In genomic region chr17:47742319-47743181, GRCh38 we compare ENCODE assay signal across 8 cellular contexts.
DNase-seq lines count a peak whose midpoint lies in the region; ATAC-seq and TF ChIP-seq lines count a peak whose summit lies in the region.

No MANE protein-coding gene starts in this region.

- H3K36me3 Mint-ChIP-seq in activated naive CD4-positive, alpha-beta T cell treated with anti-CD3 and anti-CD28 coated beads, Interleukin-2, amount 50 U/mL, for 24 hours: peaks cover 12% of the 10 kb centered on the region
- no peaks in the 10 kb centered on the region for H3K36me3 Mint-ChIP-seq in memory B cell

- H3K4me1 Mint-ChIP-seq in activated naive CD4-positive, alpha-beta T cell treated with anti-CD3 and anti-CD28 coated beads, Interleukin-2, amount 50 U/mL, for 24 hours: peaks cover 26% of the 10 kb centered on the region
- peaks cover 18% of the 10 kb centered on the region for H3K4me1 Mint-ChIP-seq in memory B cell

- ATAC-seq in memory B cell (ENCODE audit: low read depth): peak; percentile 78
- no peak for ATAC-seq in HG02798 (IDR thresholded peaks at IDR 0.05; ENCODE audit: poor library complexity, unreplicated experiment)
- no peak for ATAC-seq in GM19324 (IDR thresholded peaks at IDR 0.05; ENCODE audit: low FRiP score, unreplicated experiment)
- no peak for ATAC-seq in HG03442 (IDR thresholded peaks at IDR 0.05; ENCODE audit: unreplicated experiment)
- no peak for ATAC-seq in GM21737 (IDR thresholded peaks at IDR 0.05; ENCODE audit: unreplicated experiment)

- H3K4me3 Mint-ChIP-seq in activated naive CD4-positive, alpha-beta T cell treated with anti-CD3 and anti-CD28 coated beads, Interleukin-2, amount 50 U/mL, for 24 hours: peak overlapping the region; percentile 65
- peak overlapping the region; percentile 53 for H3K4me3 Mint-ChIP-seq in memory B cell

- H3K27me3 Mint-ChIP-seq in activated naive CD4-positive, alpha-beta T cell treated with anti-CD3 and anti-CD28 coated beads, Interleukin-2, amount 50 U/mL, for 24 hours: no peaks in the 10 kb centered on the region
- H3K27me3 Mint-ChIP-seq in memory B cell: peaks cover 3% of the 10 kb centered on the region

- DNase-seq in NCI-H82 (lab: John Stamatoyannopoulos, UW) (peak; percentile 78), memory B cell (ENCODE audit: low spot score in 2 of 2) (peak; percentile 34 to 46)

- TF ChIP-seq CTCF in GM12874 (IDR thresholded peaks at IDR 0.05; ENCODE audit: insufficient read depth, low read depth, low read length): peak; percentile 71

- H3K9me3 Mint-ChIP-seq in activated naive CD4-positive, alpha-beta T cell treated with anti-CD3 and anti-CD28 coated beads, Interleukin-2, amount 50 U/mL, for 24 hours: no peaks in the 10 kb centered on the region
- no peaks in the 10 kb centered on the region for H3K9me3 Mint-ChIP-seq in memory B cell

- no peak overlapping the region for H3K27ac Mint-ChIP-seq in activated naive CD4-positive, alpha-beta T cell treated with anti-CD3 and anti-CD28 coated beads, Interleukin-2, amount 50 U/mL, for 24 hours
- H3K27ac Mint-ChIP-seq in memory B cell: peak overlapping the region; percentile 70
